Comparison of ENCODE assay signal across 19 cellular contexts in the genomic region with DNA sequence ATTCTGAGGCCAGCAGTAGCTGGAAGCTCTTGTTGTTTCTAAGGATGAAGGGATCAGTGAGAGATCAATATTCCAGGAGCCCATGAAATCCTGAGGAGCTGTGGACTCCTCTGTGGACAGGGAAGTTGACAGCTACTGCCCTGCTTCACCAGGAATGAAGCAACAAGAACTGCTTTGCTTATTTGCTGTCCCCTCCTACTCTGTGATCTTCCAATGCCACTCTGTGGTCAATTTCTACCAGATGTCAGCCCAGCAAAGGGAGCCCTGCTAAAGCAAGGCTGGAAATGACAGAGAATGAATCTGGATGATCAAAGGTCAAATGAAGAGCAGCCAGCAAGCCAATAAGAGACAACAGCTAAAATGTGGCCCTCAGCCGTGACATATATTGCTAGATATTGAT.
DNase-seq lines count a peak whose midpoint lies in the region; TF ChIP-seq lines count a peak whose summit lies in the region.
"Had no signal": no experiment of that assay in that cellular context is flagged by ENCODE, and none has a peak within 500 bp of the region (broad histone marks: within the 10 kb centered on the region; RNA-seq: fewer than 3 reads in every experiment).

No MANE protein-coding gene starts in this region.

- TF ChIP-seq RAD21 in SK-N-SH (IDR thresholded peaks at IDR 0.05; ENCODE audit: low read length), result peak; percentile 80

- WGBS in SK-N-SH (ENCODE audit: low lambda C conversion rate), result 5% methylated on average over 1 of the region's 1 CpG

- peaks cover 0 to 7% of the 10 kb centered on the region in 2 experiments; a peak in 2 of 4 replicates for H3K4me1 ChIP-seq in SK-N-SH (ENCODE audit: control insufficient read depth in 1 of 2, insufficient read depth in 2 of 2, low read depth in 1 of 2, low read length in 1 of 2)

- H3K9ac ChIP-seq in SK-N-SH, result no peak overlapping the region

- H3K9me2 ChIP-seq in SK-N-SH, result no peaks in the 10 kb centered on the region

- POLR2A ChIA-PET in SK-N-SH (lab: Yijun Ruan, JAX), result no interaction called here
- POLR2A ChIA-PET in GM10248 (lab: Yijun Ruan, JAX), result no interaction called here

- no peaks in the 10 kb centered on the region for H4K20me1 ChIP-seq in SK-N-SH (ENCODE audit: insufficient read depth)

- H3K27me3 ChIP-seq in SK-N-SH (ENCODE audit: insufficient read depth), result no peaks in the 10 kb centered on the region

- DNase-seq in NCI-H1092 treated with DMSO at 0.1 percent for 48 hours (lab: John Stamatoyannopoulos, UW) (peak; percentile 17), NCI-H1092 (lab: John Stamatoyannopoulos, UW) (no peak), SK-N-SH (peak; percentile 47), iPS-NIHi7 (ENCODE audit: extremely low spot score) (peak; percentile 19), pons (ENCODE audit: low spot score) (peak; percentile 50), SKM-1 treated with dmso at 0.1 percent for 144 hours (lab: John Stamatoyannopoulos, UW; ENCODE audit: unreplicated experiment) (no peak), GM10248 (ENCODE audit: extremely low spot score) (no peak)
- DNase-seq in activated CD4-positive, alpha-beta T cell treated with anti-CD3 and anti-CD28 coated beads for 4 hours, result no peak
- DNase-seq: 8988T; CD4-positive, CD25-positive, alpha-beta regulatory T cell; NCI-H1436 treated with DMSO at 0.1 percent for 48 hours; NCI-H2029; NCI-H2171; NCI-H446; NCI-H526 treated with DMSO at 0.1 percent for 48 hours; PC-3; RPMI8226; SHP77 treated with DMSO at 0.1 percent for 48 hours had no signal

- CTCF ChIA-PET in SK-N-SH (lab: Yijun Ruan, JAX) (interaction anchor here (0.6 to 1.4 kb wide), 16 partner anchors 11 to 524 kb away, joined by 3 to 6 read pairs (median 3); no protein-coding TSS in a partner anchor), GM10248 (lab: Yijun Ruan, JAX) (interaction anchor here (1.0 to 1.2 kb wide), 3 partner anchors 11 to 20 kb away, joined by 3 read pairs; no protein-coding TSS in a partner anchor)

- H3K27ac ChIP-seq in SK-N-SH (ENCODE audit: low read depth in 2 of 2, low read length in 1 of 2), result peak overlapping the region in 1 of 2 experiments; percentile 24; a peak in 2 of 4 replicates

- H3K9me3 ChIP-seq in SK-N-SH, result no peaks in the 10 kb centered on the region; the same call in 1 of the 2 replicates

- H3K4me2 ChIP-seq in SK-N-SH, result no peak overlapping the region

- TF ChIP-seq CTCF in SK-N-SH (IDR thresholded peaks at IDR 0.05), result no peak
- TF ChIP-seq CTCF in GM10248 (IDR thresholded peaks at IDR 0.05; ENCODE audit: control extremely low read depth, extremely low read depth, low read depth, missing control alignments), result no peak

- no peaks in the 10 kb centered on the region for H3K36me3 ChIP-seq in SK-N-SH (replicated peaks in 1 of 2; ENCODE audit: control insufficient read depth in 1 of 2, insufficient read depth in 2 of 2, low read length in 1 of 2)

- H3K4me3 ChIP-seq in SK-N-SH (ENCODE audit: low read depth in 2 of 2, low read length in 1 of 2), result no peak overlapping the region
- H3K4me3 ChIP-seq: K562 had no signal

- H2AFZ ChIP-seq in SK-N-SH (ENCODE audit: low read depth), result no peak overlapping the region

- 0 out of 4 replicates have a peak, but pooled peaks of 1 of the 2 experiments have one; percentile 30 for TF ChIP-seq EP300 in SK-N-SH (IDR thresholded peaks at IDR 0.05; ENCODE audit: borderline replicate concordance in 1 of 2, low read depth in 1 of 2, low read length in 1 of 2)

- H3K79me2 ChIP-seq in SK-N-SH (ENCODE audit: insufficient read depth), result no peaks in the 10 kb centered on the region

- H3F3A ChIP-seq in SK-N-SH (replicated peaks; ENCODE audit: insufficient read depth), result no peaks in the 10 kb centered on the region

TF ChIP-seq in SK-N-SH, 30 proteins besides CTCF, POLR2A, EP300 and RAD21:
- TF ChIP-seq MXI1 (IDR thresholded peaks at IDR 0.05; ENCODE audit: low read depth, low read length) (0 out of 2 replicates have a peak, but pooled peaks have one; percentile 38), TAF1 (IDR thresholded peaks at IDR 0.05; ENCODE audit: borderline replicate concordance, low read depth, low read length) (no peak), RCOR1 (IDR thresholded peaks at IDR 0.05; ENCODE audit: low read length) (no peak; the same call in 1 of the 2 replicates), FOXJ3 (CRISPR knock-in tag; IDR thresholded peaks at IDR 0.05) (no peak), POLR2AphosphoS5 (IDR thresholded peaks at IDR 0.05; ENCODE audit: low read depth, low read length) (no peak), TCF12 (IDR thresholded peaks at IDR 0.05) (no peak), SMC3 (IDR thresholded peaks at IDR 0.05; ENCODE audit: low read depth, low read length) (peak; percentile 54; the same call in 1 of the 2 replicates)

Comparison
In these comparisons a context has a peak if more than half of its experiments do, and no peak if none do; other contexts are left out.
1. DNase-seq: peak in NCI-H1092 treated with DMSO at 0.1 percent for 48 hours (single experiment), SK-N-SH (single experiment), iPS-NIHi7 (single experiment) and pons (single experiment); none in NCI-H1092 (single experiment), SKM-1 treated with dmso at 0.1 percent for 144 hours (single experiment), activated CD4-positive, alpha-beta T cell treated with anti-CD3 and anti-CD28 coated beads for 4 hours (0 of 2) and GM10248 (single experiment).